8 cellular contexts compared by ENCODE assay signal in genomic region chr18:63138469-63139340, GRCh38.
A peak's percentile ranks its signal among the peaks of the same experiment; 100 is the strongest.
DNase-seq lines count a peak whose midpoint lies in the region; ATAC-seq and TF ChIP-seq lines count a peak whose summit lies in the region.

No MANE protein-coding gene starts in this region.

- H2BK5ac ChIP-seq in mesenchymal stem cell (ENCODE audit: low read depth, low read length, poor library complexity, severe bottlenecking) = no peak overlapping the region

- no peak overlapping the region for H3K23ac ChIP-seq in mesenchymal stem cell (ENCODE audit: low read length in 2 of 2)

- no peak overlapping the region for H3K4me2 ChIP-seq in mesenchymal stem cell (ENCODE audit: low read length, poor library complexity, severe bottlenecking)

- peaks cover 3% of the 10 kb centered on the region for H3K79me1 ChIP-seq in mesenchymal stem cell (replicated peaks; ENCODE audit: low read length, poor library complexity, severe bottlenecking)

- H3K9ac ChIP-seq in iPS-20b (ENCODE audit: low read depth, low read length) = peak overlapping the region; percentile 72; the same call in 1 of the 2 replicates
- no peak overlapping the region for H3K9ac ChIP-seq in mesenchymal stem cell (ENCODE audit: low read length)

- intact Hi-C loops in head of caudate nucleus (cut with DNase I) = no loop called here

- no peak overlapping the region for H3K14ac ChIP-seq in mesenchymal stem cell (ENCODE audit: low read length in 2 of 2)

- H3K36me3 ChIP-seq in Peyer's patch (no peaks in the 10 kb centered on the region), iPS-20b (ENCODE audit: insufficient read depth, low read depth, low read length) (no peaks in the 10 kb centered on the region), mesenchymal stem cell (ENCODE audit: control insufficient read depth in 1 of 2, insufficient read depth in 2 of 2, low read depth in 1 of 2, low read length in 2 of 2) (peaks cover 0 to 3% of the 10 kb centered on the region in 2 experiments)

- no peak overlapping the region for H4K8ac ChIP-seq in mesenchymal stem cell (ENCODE audit: low read length)

- no peak overlapping the region for H2BK120ac ChIP-seq in mesenchymal stem cell (ENCODE audit: low read depth, low read length)

- peak; percentile 56 for ATAC-seq in HG02840 (IDR thresholded peaks at IDR 0.05; ENCODE audit: low FRiP score, unreplicated experiment)

- H4K91ac ChIP-seq in mesenchymal stem cell (ENCODE audit: low read length) = no peak overlapping the region

- TF ChIP-seq POLR2A in Peyer's patch (IDR thresholded peaks at IDR 0.05) = no peak

- H2BK12ac ChIP-seq in mesenchymal stem cell (ENCODE audit: low read length in 2 of 2) = no peak overlapping the region

- H3K18ac ChIP-seq in mesenchymal stem cell (ENCODE audit: low read depth in 1 of 2, low read length in 2 of 2) = no peak overlapping the region

- 89% methylated on average over 9 of the region's 9 CpGs for WGBS in mesenchymal stem cell

- DNase-seq in stimulated activated CD4-positive, alpha-beta T cell treated with anti-CD3 and anti-CD28 coated beads, Interleukin-15, amount 100 ng/mL, for 24 hours = peak; percentile 54
- DNase-seq in stimulated activated CD4-positive, alpha-beta T cell treated with anti-CD3 and anti-CD28 coated beads, Interleukin-2, amount 100 ng/mL, for 48 hours = no peak
- DNase-seq in Peyer's patch = peak in 2 of 3 donors; percentile 65 to 74
- no peak for DNase-seq in NOMO-1 (lab: John Stamatoyannopoulos, UW; ENCODE audit: unreplicated experiment in 2 of 2)
- no peak for DNase-seq in head of caudate nucleus
- no peak for DNase-seq in mesenchymal stem cell

- H3K4me1 ChIP-seq in Peyer's patch = peaks cover 0 to 33% (median 13%) of the 10 kb centered on the region in 4 donors
- peaks cover 17% of the 10 kb centered on the region; the same call in 1 of the 2 replicates for H3K4me1 ChIP-seq in iPS-20b (ENCODE audit: insufficient read depth, low read length)
- peaks cover 3% of the 10 kb centered on the region for H3K4me1 ChIP-seq in mesenchymal stem cell (ENCODE audit: control insufficient read depth, insufficient read depth, low read depth, low read length)

- H2BK15ac ChIP-seq in mesenchymal stem cell (ENCODE audit: low read depth, poor library complexity, severe bottlenecking) = no peak overlapping the region

- no peaks in the 10 kb centered on the region for H3K27me3 ChIP-seq in Peyer's patch
- no peaks in the 10 kb centered on the region for H3K27me3 ChIP-seq in iPS-20b (ENCODE audit: insufficient read depth, low read length)
- peaks cover 8 to 34% of the 10 kb centered on the region in 2 experiments for H3K27me3 ChIP-seq in mesenchymal stem cell (ENCODE audit: control insufficient read depth in 1 of 2, insufficient read depth in 1 of 2, low read length in 2 of 2)

- H2AFZ ChIP-seq in mesenchymal stem cell (ENCODE audit: low read depth, low read length) = no peak overlapping the region

- no peak for TF ChIP-seq CTCF in Peyer's patch (IDR thresholded peaks at IDR 0.05)

- no peak overlapping the region for H2AK5ac ChIP-seq in mesenchymal stem cell (ENCODE audit: low read length, severe bottlenecking)

- no peaks in the 10 kb centered on the region for H3K9me3 ChIP-seq in Peyer's patch
- no peaks in the 10 kb centered on the region; the same call in 1 of the 2 replicates for H3K9me3 ChIP-seq in iPS-20b (ENCODE audit: insufficient read depth, low read depth, low read length)
- H3K9me3 ChIP-seq in mesenchymal stem cell (ENCODE audit: control insufficient read depth, low read length) = peaks cover 5% of the 10 kb centered on the region

- H3K27ac ChIP-seq in Peyer's patch = peak overlapping the region; percentile 9 to 80 (median 50)
- H3K27ac ChIP-seq in iPS-20b (ENCODE audit: low read length) = peak overlapping the region; percentile 64
- no peak overlapping the region for H3K27ac ChIP-seq in mesenchymal stem cell (ENCODE audit: low read length, poor library complexity, severe bottlenecking)

- no peak overlapping the region for H3K4ac ChIP-seq in mesenchymal stem cell (ENCODE audit: low read depth in 1 of 2, low read length in 2 of 2)

- H3K4me3 ChIP-seq in Peyer's patch (peak overlapping the region; percentile 10 to 30 (median 26)), iPS-20b (ENCODE audit: low read length) (peak overlapping the region; percentile 60; the same call in 1 of the 2 replicates), mesenchymal stem cell (ENCODE audit: insufficient read depth in 1 of 2, low read depth in 1 of 2, low read length in 2 of 2) (peak overlapping the region in 1 of 2 experiments; percentile 40)

Comparison
In these comparisons a context has a peak if more than half of its experiments do, and no peak if none do; other contexts are left out.
1. DNase-seq: peak in stimulated activated CD4-positive, alpha-beta T cell treated with anti-CD3 and anti-CD28 coated beads, Interleukin-15, amount 100 ng/mL, for 24 hours (single experiment) and Peyer's patch (2 of 3); none in stimulated activated CD4-positive, alpha-beta T cell treated with anti-CD3 and anti-CD28 coated beads, Interleukin-2, amount 100 ng/mL, for 48 hours (0 of 2), NOMO-1 (0 of 2), head of caudate nucleus (0 of 42) and mesenchymal stem cell (single experiment).